In genomic region chr3:50612234-50612972, GRCh38 we compare ENCODE assay signal across 1 cellular context.
TF ChIP-seq lines count a peak whose summit lies in the region.

No MANE protein-coding gene starts in this region.

TF ChIP-seq in HEK293, 187 proteins besides CTCF, POLR2A, EP300 and RAD21 (continued from another document):
- TF ChIP-seq, protein P1, sequence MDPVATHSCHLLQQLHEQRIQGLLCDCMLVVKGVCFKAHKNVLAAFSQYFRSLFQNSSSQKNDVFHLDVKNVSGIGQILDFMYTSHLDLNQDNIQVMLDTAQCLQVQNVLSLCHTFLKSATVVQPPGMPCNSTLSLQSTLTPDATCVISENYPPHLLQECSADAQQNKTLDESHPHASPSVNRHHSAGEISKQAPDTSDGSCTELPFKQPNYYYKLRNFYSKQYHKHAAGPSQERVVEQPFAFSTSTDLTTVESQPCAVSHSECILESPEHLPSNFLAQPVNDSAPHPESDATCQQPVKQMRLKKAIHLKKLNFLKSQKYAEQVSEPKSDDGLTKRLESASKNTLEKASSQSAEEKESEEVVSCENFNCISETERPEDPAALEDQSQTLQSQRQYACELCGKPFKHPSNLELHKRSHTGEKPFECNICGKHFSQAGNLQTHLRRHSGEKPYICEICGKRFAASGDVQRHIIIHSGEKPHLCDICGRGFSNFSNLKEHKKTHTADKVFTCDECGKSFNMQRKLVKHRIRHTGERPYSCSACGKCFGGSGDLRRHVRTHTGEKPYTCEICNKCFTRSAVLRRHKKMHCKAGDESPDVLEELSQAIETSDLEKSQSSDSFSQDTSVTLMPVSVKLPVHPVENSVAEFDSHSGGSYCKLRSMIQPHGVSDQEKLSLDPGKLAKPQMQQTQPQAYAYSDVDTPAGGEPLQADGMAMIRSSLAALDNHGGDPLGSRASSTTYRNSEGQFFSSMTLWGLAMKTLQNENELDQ (tag by site-specific recombination; IDR thresholded peaks at IDR 0.05; ENCODE audit: low read depth), result no peak
- TF ChIP-seq ZNF335 (tag by site-specific recombination; conservative IDR thresholded peaks at IDR 0.05) (peak; percentile 14), ZIC2 (tag by site-specific recombination; IDR thresholded peaks at IDR 0.05) (no peak), ZNF146 (tag by site-specific recombination; IDR thresholded peaks at IDR 0.05) (no peak), ZFP69B (tag by site-specific recombination; IDR thresholded peaks at IDR 0.05) (no peak), ZNF423 (tag by site-specific recombination; IDR thresholded peaks at IDR 0.05) (no peak)
- TF ChIP-seq, protein P2, sequence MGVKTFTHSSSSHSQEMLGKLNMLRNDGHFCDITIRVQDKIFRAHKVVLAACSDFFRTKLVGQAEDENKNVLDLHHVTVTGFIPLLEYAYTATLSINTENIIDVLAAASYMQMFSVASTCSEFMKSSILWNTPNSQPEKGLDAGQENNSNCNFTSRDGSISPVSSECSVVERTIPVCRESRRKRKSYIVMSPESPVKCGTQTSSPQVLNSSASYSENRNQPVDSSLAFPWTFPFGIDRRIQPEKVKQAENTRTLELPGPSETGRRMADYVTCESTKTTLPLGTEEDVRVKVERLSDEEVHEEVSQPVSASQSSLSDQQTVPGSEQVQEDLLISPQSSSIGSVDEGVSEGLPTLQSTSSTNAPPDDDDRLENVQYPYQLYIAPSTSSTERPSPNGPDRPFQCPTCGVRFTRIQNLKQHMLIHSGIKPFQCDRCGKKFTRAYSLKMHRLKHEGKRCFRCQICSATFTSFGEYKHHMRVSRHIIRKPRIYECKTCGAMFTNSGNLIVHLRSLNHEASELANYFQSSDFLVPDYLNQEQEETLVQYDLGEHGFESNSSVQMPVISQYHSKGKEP (tag by site-specific recombination; IDR thresholded peaks at IDR 0.05), result no peak
